8 cellular contexts compared by ENCODE assay signal in genomic region chr1:210407207-210407886, GRCh38.
DNase-seq lines count a peak whose midpoint lies in the region; ATAC-seq, FAIRE-seq and TF ChIP-seq lines count a peak whose summit lies in the region.

No MANE protein-coding gene starts in this region.

- no peak overlapping the region for H3K27ac Mint-ChIP-seq in activated CD4-positive, alpha-beta T cell treated with anti-CD3 and anti-CD28 coated beads for 36 hours

- no peaks in the 10 kb centered on the region for H3K27me3 Mint-ChIP-seq in activated CD4-positive, alpha-beta T cell treated with anti-CD3 and anti-CD28 coated beads for 36 hours

- intact Hi-C loops in activated CD4-positive, alpha-beta T cell treated with anti-CD3 and anti-CD28 coated beads for 36 hours (cut with DNase I, micrococcal nuclease) = loop anchor here (1.0 to 5.0 kb wide), 8 partner anchors 39 to 1250 kb away; partner anchors contain the start of gene KCNH1 (in 2 of the 2)

- WGBS in lung, 2 donors = 27 to 33% methylated on average over 9 of the region's 9 CpGs

- peak; percentile 81 for TF ChIP-seq CTCF in AG04449 (IDR thresholded peaks at IDR 0.05; ENCODE audit: insufficient read depth, low read length, missing control alignments)
- peak; percentile 96 for TF ChIP-seq CTCF in choroid plexus epithelial cell (conservative IDR thresholded peaks at IDR 0.05; ENCODE audit: low read depth, low read length)
- peak; percentile 86 for TF ChIP-seq CTCF in lung (IDR thresholded peaks at IDR 0.05; ENCODE audit: control extremely low read depth, extremely low read depth)

- FAIRE-seq in GM18507 (lab: Jason Lieb, UNC) = peak; percentile 87

- no peaks in the 10 kb centered on the region for H3K9me3 Mint-ChIP-seq in activated CD4-positive, alpha-beta T cell treated with anti-CD3 and anti-CD28 coated beads for 36 hours (ENCODE audit: low read depth)

- DNase-seq in AG04449 (ENCODE audit: low read depth, low spot score) = no peak
- DNase-seq in GM18507 (ENCODE audit: extremely low spot score, insufficient read length, low read depth) = peak; percentile 38
- peak; percentile 72 for DNase-seq in NCI-H2227 treated with DMSO at 0.1 percent for 48 hours (lab: John Stamatoyannopoulos, UW)
- DNase-seq in activated CD4-positive, alpha-beta T cell treated with anti-CD3 and anti-CD28 coated beads for 36 hours = peak; percentile 88
- DNase-seq in choroid plexus epithelial cell (ENCODE audit: low read depth) = peak; percentile 69
- DNase-seq in lung (ENCODE audit: low spot score) = peak; percentile 66
- DNase-seq in stimulated activated CD8-positive, alpha-beta memory T cell treated with anti-CD3 and anti-CD28 coated beads, Interleukin-2, amount 100 ng/mL, for 1 hour (ENCODE audit: low read depth in 2 of 2) = peak; percentile 46 to 55

- ATAC-seq in HG03175 (IDR thresholded peaks at IDR 0.05; ENCODE audit: unreplicated experiment) (peak; percentile 84), lung (ENCODE audit: insufficient read depth, low FRiP score) (peak; percentile 59)
- peak; percentile 83 for ATAC-seq in activated CD4-positive, alpha-beta T cell treated with anti-CD3 and anti-CD28 coated beads for 36 hours

- no peaks in the 10 kb centered on the region for H3K36me3 Mint-ChIP-seq in activated CD4-positive, alpha-beta T cell treated with anti-CD3 and anti-CD28 coated beads for 36 hours (ENCODE audit: low read depth)

- H3K4me3 ChIP-seq in AG04449 (ENCODE audit: low read depth, low read length) (no peak overlapping the region), choroid plexus epithelial cell (ENCODE audit: low read depth, low read length) (no peak overlapping the region), lung (no peak overlapping the region)

- no peaks in the 10 kb centered on the region for H3K27me3 ChIP-seq in lung (ENCODE audit: control insufficient read depth, insufficient read depth)

- POLR2A ChIA-PET in AG04449 (lab: Yijun Ruan, JAX) = interaction anchor here (0.9 kb wide), 1 partner anchor 33 kb away, joined by 3 read pairs; no protein-coding TSS in a partner anchor
- POLR2A ChIA-PET in activated CD4-positive, alpha-beta T cell treated with anti-CD3 and anti-CD28 coated beads for 36 hours (lab: Charles Lee) = no interaction called here

- no peaks in the 10 kb centered on the region for H3K9me3 ChIP-seq in lung (ENCODE audit: control insufficient read depth in 2 of 2, insufficient read depth in 1 of 2, low read length in 1 of 2)

- CTCF ChIA-PET in AG04449 (lab: Yijun Ruan, JAX) = interaction anchor here (0.6 to 16.4 kb wide), 46 partner anchors 7 to 1106 kb away, joined by 3 to 411 read pairs (median 4); partner anchors contain the start of gene KCNH1
- CTCF ChIA-PET in activated CD4-positive, alpha-beta T cell treated with anti-CD3 and anti-CD28 coated beads for 36 hours (lab: Charles Lee) = interaction anchor here (0.6 to 3.8 kb wide), 26 partner anchors 11 to 730 kb away, joined by 3 to 47 read pairs (median 4); partner anchors contain the start of gene KCNH1

- H3K27ac ChIP-seq in lung (ENCODE audit: low read depth in 1 of 2, low read length in 1 of 2) = no peak overlapping the region

- H3K4me1 ChIP-seq in lung (ENCODE audit: control insufficient read depth in 2 of 2, insufficient read depth in 2 of 2, low read length in 2 of 2) = no peaks in the 10 kb centered on the region

- no peaks in the 10 kb centered on the region for H3K36me3 ChIP-seq in lung (ENCODE audit: control insufficient read depth in 2 of 2, insufficient read depth in 2 of 2, low read length in 2 of 2)

- no peak overlapping the region for H3K4me3 Mint-ChIP-seq in activated CD4-positive, alpha-beta T cell treated with anti-CD3 and anti-CD28 coated beads for 36 hours

- H3K4me1 Mint-ChIP-seq in activated CD4-positive, alpha-beta T cell treated with anti-CD3 and anti-CD28 coated beads for 36 hours = peaks cover 4% of the 10 kb centered on the region
